Comparison of ENCODE assay signal across 20 cellular contexts in the genomic region with DNA sequence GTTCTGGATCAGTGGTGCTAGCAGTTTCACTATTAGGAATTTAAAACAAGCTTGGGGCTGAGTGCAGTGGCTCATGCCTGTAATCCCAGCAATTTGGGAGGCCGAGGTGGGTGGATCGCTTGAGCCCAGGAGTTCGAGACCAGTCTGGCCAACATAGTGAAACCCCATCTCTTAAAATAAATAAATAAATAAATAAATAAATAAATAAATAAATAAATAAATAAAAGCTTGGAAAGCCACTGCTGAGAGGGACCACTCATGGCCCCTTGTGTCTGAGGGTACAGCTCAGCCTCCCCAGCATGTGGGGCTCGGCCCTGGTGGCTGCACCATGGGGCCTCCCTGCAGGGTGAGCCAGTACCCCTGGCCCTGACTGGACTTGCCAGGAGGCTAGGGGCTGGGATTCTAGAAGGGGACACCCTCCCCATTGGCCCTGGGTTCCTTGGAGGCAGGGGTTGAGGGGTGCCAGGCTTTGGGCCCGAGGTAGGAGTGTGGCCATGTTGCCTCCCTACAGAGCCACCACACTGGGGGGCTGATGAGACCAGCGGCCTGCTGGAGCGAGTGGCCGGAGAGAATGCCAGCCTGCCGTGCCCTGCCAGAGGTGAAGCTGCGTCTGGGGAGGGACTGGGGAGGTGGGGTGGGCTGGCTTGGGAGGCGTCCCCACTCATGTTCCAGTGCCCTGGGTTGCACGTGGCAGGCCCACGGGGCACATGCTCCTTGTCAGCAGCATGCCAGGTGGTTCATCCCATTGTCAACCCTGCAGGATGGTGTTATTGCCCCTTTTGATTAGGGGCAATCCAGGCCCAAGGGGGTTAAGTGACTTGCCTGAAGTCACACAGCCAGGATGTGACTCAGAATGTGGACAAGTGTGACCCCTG.
DNase-seq lines count a peak whose midpoint lies in the region; ATAC-seq, FAIRE-seq and TF ChIP-seq lines count a peak whose summit lies in the region.
"Had no signal": no experiment of that assay in that cellular context is flagged by ENCODE, and none has a peak within 500 bp of the region (broad histone marks: within the 10 kb centered on the region; RNA-seq: fewer than 3 reads in every experiment).

No MANE protein-coding gene starts in this region.

- no peak for FAIRE-seq in H1 (lab: Jason Lieb, UNC)
- FAIRE-seq: A204.1, H54, HTR-8/SVneo had no signal

- H3K79me1 ChIP-seq in H1 (ENCODE audit: low read depth, low read length), result peaks cover 10% of the 10 kb centered on the region

- 0 out of 2 replicates have a peak overlapping the region, but pooled peaks have one; percentile 50 for H2BK12ac ChIP-seq in H1 (ENCODE audit: low read depth, low read length)

- no peak for TF ChIP-seq RAD21 in H1 (IDR thresholded peaks at IDR 0.05 in 1 of 2, conservative IDR thresholded peaks at IDR 0.05 in 1 of 2; ENCODE audit: low read depth in 2 of 2, low read length in 2 of 2)

- no peak overlapping the region for H3K56ac ChIP-seq in H1 (replicated peaks; ENCODE audit: insufficient read length, low read depth, low read length)

- no peak overlapping the region for H3K23ac ChIP-seq in H1 (ENCODE audit: insufficient read length)

- 91% methylated on average over 11 of the region's 13 CpGs; no CpG with 5 or more reads in 1 of the 2 experiments for WGBS in H1 (ENCODE audit: extremely low coverage in 1 of 2, insufficient coverage in 1 of 2, insufficient read length in 1 of 2, insufficient replicate concordance in 2 of 2, low coverage in 1 of 2, low lambda C conversion rate in 2 of 2, missing lambda C conversion rate in 1 of 2), 2 experiments
- 85 to 87% methylated on average over 7 to 12 of the region's 13 CpGs for WGBS in body of pancreas, 2 donors

- no peak overlapping the region for H2BK5ac ChIP-seq in H1 (ENCODE audit: low read depth, low read length)

- H3K4me3 ChIP-seq in BLaER1 treated with 17β-estradiol and CSF1 and Interleukin-3, amounts not matched to agents 10 nM and 100 nM, result no peak overlapping the region
- H3K4me3 ChIP-seq in HEK293 (ENCODE audit: low read depth, low read length) (no peak overlapping the region), H1 (ENCODE audit: extremely low read depth in 1 of 4, insufficient read depth in 2 of 4, low read depth in 3 of 4, low read length in 4 of 4) (no peak overlapping the region), rectal smooth muscle tissue (ENCODE audit: low read length) (no peak overlapping the region), GM23338 (no peak overlapping the region), body of pancreas (no peak overlapping the region)

- no peak overlapping the region for H4K5ac ChIP-seq in H1 (ENCODE audit: insufficient read length, low read depth, low read length)

- CTCF ChIA-PET in HEK293 (lab: Yijun Ruan, JAX) (interaction anchor here (0.6 to 4.3 kb wide), 16 partner anchors 10 to 270 kb away, joined by 3 to 80 read pairs (median 4); no protein-coding TSS in a partner anchor), H1 (lab: Charles Lee; ENCODE audit: partially characterized antibody) (interaction anchor here (1.0 to 6.1 kb wide), 15 partner anchors 10 to 234 kb away, joined by 3 to 63 read pairs (median 6); no protein-coding TSS in a partner anchor)

- H3K27ac ChIP-seq in BLaER1 treated with 17β-estradiol and CSF1 and Interleukin-3, amounts not matched to agents 10 nM and 100 nM, result no peak overlapping the region
- H3K27ac ChIP-seq in HEK293 (ENCODE audit: extremely low read depth, low read depth, low read length) (no peak overlapping the region), H1 (ENCODE audit: low read depth, low read length) (no peak overlapping the region), rectal smooth muscle tissue (ENCODE audit: low read depth, low read length) (peak overlapping the region; percentile 26), GM23338 (ENCODE audit: low read depth) (no peak overlapping the region), body of pancreas (no peak overlapping the region)

- H3K9me3 ChIP-seq in BLaER1 treated with 17β-estradiol and CSF1 and Interleukin-3, amounts not matched to agents 10 nM and 100 nM (replicated peaks in 1 of 11), result no peaks in the 10 kb centered on the region
- H3K9me3 ChIP-seq in HEK293 (ENCODE audit: control insufficient read depth, insufficient read depth, low read depth, low read length), result no peaks in the 10 kb centered on the region
- H3K9me3 ChIP-seq in H1 (ENCODE audit: insufficient read depth in 2 of 2, low read depth in 1 of 2, low read length in 1 of 2), result no peaks in the 10 kb centered on the region
- no peaks in the 10 kb centered on the region for H3K9me3 ChIP-seq in body of pancreas

- H4K20me1 ChIP-seq in BLaER1 treated with 17β-estradiol and CSF1 and Interleukin-3, amounts not matched to agents 10 nM and 100 nM, result peaks cover 0 to 4% (median 0%) of the 10 kb centered on the region in 11 experiments; a peak in 3 of 22 replicates
- H4K20me1 ChIP-seq in H1 (replicated peaks in 1 of 2; ENCODE audit: control insufficient read depth in 1 of 2, insufficient read depth in 2 of 2, low read length in 2 of 2), result peaks cover 0 to 17% of the 10 kb centered on the region in 2 experiments
- no peaks in the 10 kb centered on the region for H4K20me1 ChIP-seq in GM23338 (replicated peaks; ENCODE audit: insufficient read depth)

- DNase-seq in H1 (ENCODE audit: low read depth in 1 of 2, low spot score in 2 of 2) (no peak), GM23338 (ENCODE audit: low spot score) (no peak), body of pancreas (no peak), NCI-H446 (lab: John Stamatoyannopoulos, UW) (no peak), NCI-H1105 treated with DMSO at 0.1 percent for 48 hours (lab: John Stamatoyannopoulos, UW) (no peak)
- DNase-seq: AML-193; Calu3; CD4-positive, alpha-beta memory T cell; DMS79 treated with DMSO at 0.1 percent for 48 hours; GF-D8; KBM-7 had no signal

- TF ChIP-seq CTCF in HEK293 (tag by site-specific recombination; IDR thresholded peaks at IDR 0.05) (no peak), H1 (IDR thresholded peaks at IDR 0.05; ENCODE audit: control extremely low read depth in 1 of 3, insufficient read depth in 1 of 3, low read depth in 1 of 3, low read length in 3 of 3) (no peak), GM23338 (conservative IDR thresholded peaks at IDR 0.05; ENCODE audit: low read depth in 2 of 2) (no peak), body of pancreas (IDR thresholded peaks at IDR 0.05) (no peak)

- no peak overlapping the region for H3K18ac ChIP-seq in H1 (ENCODE audit: extremely low read depth, low read length)

- H3K23me2 ChIP-seq in H1 (ENCODE audit: low read depth, low read length), result peaks cover 15% of the 10 kb centered on the region

- peaks cover 5 to 31% (median 22%) of the 10 kb centered on the region in 10 experiments; a peak in 18 of 20 replicates for H3K4me1 ChIP-seq in BLaER1 treated with 17β-estradiol and CSF1 and Interleukin-3, amounts not matched to agents 10 nM and 100 nM
- no peaks in the 10 kb centered on the region for H3K4me1 ChIP-seq in HEK293 (ENCODE audit: control insufficient read depth, insufficient read depth, low read length)
- H3K4me1 ChIP-seq in H1 (replicated peaks in 1 of 4; ENCODE audit: control insufficient read depth in 3 of 4, insufficient read depth in 4 of 4, low read length in 3 of 4), result peaks cover 0 to 12% (median 6%) of the 10 kb centered on the region in 4 experiments; a peak in 4 of 7 replicates
- H3K4me1 ChIP-seq in rectal smooth muscle tissue (ENCODE audit: control insufficient read depth, insufficient read depth, low read length), result no peaks in the 10 kb centered on the region
- no peaks in the 10 kb centered on the region for H3K4me1 ChIP-seq in GM23338 (ENCODE audit: insufficient read depth)
- H3K4me1 ChIP-seq in body of pancreas, result no peaks in the 10 kb centered on the region

- no peaks in the 10 kb centered on the region for H3K9me2 ChIP-seq in GM23338 (ENCODE audit: insufficient read depth)

- TF ChIP-seq EP300 in H1 (IDR thresholded peaks at IDR 0.05; ENCODE audit: borderline replicate concordance in 1 of 2, low read depth in 2 of 2, low read length in 2 of 2), result no peak

- H3K4me1 Mint-ChIP-seq in GM23338, result peaks cover 5% of the 10 kb centered on the region; the same call in 1 of the 3 replicates
- H3K4me1 Mint-ChIP-seq: CD14-positive monocyte, IgD-negative memory B cell had no signal

- H3F3A ChIP-seq in GM23338 (replicated peaks; ENCODE audit: low read depth), result peaks cover 10% of the 10 kb centered on the region; the same call in 1 of the 2 replicates

- no peaks in the 10 kb centered on the region for H3K36me3 Mint-ChIP-seq in GM23338 (ENCODE audit: low read depth)
- H3K36me3 Mint-ChIP-seq: CD14-positive monocyte; CD4-positive, alpha-beta memory T cell; IgD-negative memory B cell had no signal

- H3K36me3 ChIP-seq in BLaER1 treated with 17β-estradiol and CSF1 and Interleukin-3, amounts not matched to agents 10 nM and 100 nM, result no peaks in the 10 kb centered on the region
- H3K36me3 ChIP-seq in HEK293 (ENCODE audit: control insufficient read depth in 2 of 2, insufficient read depth in 1 of 2, low read length in 2 of 2) (no peaks in the 10 kb centered on the region), H1 (ENCODE audit: control insufficient read depth in 2 of 4, insufficient read depth in 4 of 4, low read length in 3 of 4) (no peaks in the 10 kb centered on the region; a peak in 1 of 8 replicates), rectal smooth muscle tissue (ENCODE audit: control insufficient read depth, insufficient read depth, low read length) (no peaks in the 10 kb centered on the region), GM23338 (ENCODE audit: insufficient read depth) (no peaks in the 10 kb centered on the region), body of pancreas (replicated peaks in 1 of 2; ENCODE audit: insufficient read depth in 1 of 2, low read depth in 2 of 2) (no peaks in the 10 kb centered on the region)

- no peak overlapping the region for H3K14ac ChIP-seq in H1 (ENCODE audit: insufficient read length)

- ATAC-seq in GM23338 (no peak), body of pancreas (no peak)
- ATAC-seq: HCT116 had no signal

- peaks cover 2% of the 10 kb centered on the region for H3K27me3 Mint-ChIP-seq in GM23338 (ENCODE audit: insufficient read depth, low read depth, poor library complexity)
- H3K27me3 Mint-ChIP-seq: CD4-positive, alpha-beta memory T cell; IgD-negative memory B cell had no signal

- no peak overlapping the region for H2AK5ac ChIP-seq in H1 (ENCODE audit: low read depth, low read length)

- no peak overlapping the region for H2BK15ac ChIP-seq in H1 (ENCODE audit: low read length)

- H4K91ac ChIP-seq in H1 (replicated peaks; ENCODE audit: insufficient read length, low read length), result no peak overlapping the region

- no peak for TF ChIP-seq POLR2A in H1 (IDR thresholded peaks at IDR 0.05; ENCODE audit: control extremely low read depth in 1 of 2, low read depth in 2 of 2, low read length in 2 of 2)
- no peak for TF ChIP-seq POLR2A in body of pancreas (IDR thresholded peaks at IDR 0.05)

- no peak overlapping the region for H3K4ac ChIP-seq in H1 (replicated peaks; ENCODE audit: insufficient read length, low read depth, low read length)

- H3K27me3 ChIP-seq in BLaER1 treated with 17β-estradiol and CSF1 and Interleukin-3, amounts not matched to agents 10 nM and 100 nM, result no peaks in the 10 kb centered on the region; a peak in 1 of 22 replicates
- no peaks in the 10 kb centered on the region for H3K27me3 ChIP-seq in H1 (replicated peaks in 1 of 4; ENCODE audit: control insufficient read depth in 3 of 4, extremely low read depth in 1 of 4, insufficient read depth in 3 of 4, low read length in 3 of 4)
- no peaks in the 10 kb centered on the region for H3K27me3 ChIP-seq in rectal smooth muscle tissue (ENCODE audit: control insufficient read depth, insufficient read depth, low read length)
- H3K27me3 ChIP-seq in GM23338 (ENCODE audit: insufficient read depth), result no peaks in the 10 kb centered on the region
- no peaks in the 10 kb centered on the region for H3K27me3 ChIP-seq in body of pancreas

- H4K8ac ChIP-seq in H1 (ENCODE audit: extremely low read depth, insufficient read depth, low read length), result peak overlapping the region; percentile 18; the same call in 1 of the 2 replicates

- H2BK20ac ChIP-seq in H1 (ENCODE audit: low read length), result no peak overlapping the region

- no peak overlapping the region for H2BK120ac ChIP-seq in H1 (replicated peaks; ENCODE audit: low read depth, low read length)

- H2AFZ ChIP-seq in H1 (ENCODE audit: low read length) (no peak overlapping the region), GM23338 (no peak overlapping the region)

- intact Hi-C loops in body of pancreas (cut with DNase I), result no loop called here

- peak overlapping the region in 7 of 11 experiments; percentile 3 to 56 (median 26); a peak in 8 of 22 replicates for H3K4me2 ChIP-seq in BLaER1 treated with 17β-estradiol and CSF1 and Interleukin-3, amounts not matched to agents 10 nM and 100 nM
- H3K4me2 ChIP-seq in H1 (ENCODE audit: insufficient read depth in 1 of 2, low read depth in 2 of 2, low read length in 2 of 2), result no peak overlapping the region
- H3K4me2 ChIP-seq in GM23338, result no peak overlapping the region

- POLR2A ChIA-PET in HEK293 (lab: Yijun Ruan, JAX) (no interaction called here), H1 (lab: Charles Lee; ENCODE audit: partially characterized antibody) (interaction anchor here (1.2 kb wide), 1 partner anchor 10 kb away, joined by 4 read pairs; no protein-coding TSS in a partner anchor)

- H3K9me3 Mint-ChIP-seq in GM23338, result no peaks in the 10 kb centered on the region
- H3K9me3 Mint-ChIP-seq: CD14-positive monocyte; CD4-positive, alpha-beta memory T cell; IgD-negative memory B cell had no signal

- H3K27ac Mint-ChIP-seq in GM23338, result no peak overlapping the region
- H3K27ac Mint-ChIP-seq: CD14-positive monocyte, IgD-negative memory B cell had no signal

- H3K9ac ChIP-seq in BLaER1 treated with 17β-estradiol and CSF1 and Interleukin-3, amounts not matched to agents 10 nM and 100 nM, result peak overlapping the region in 2 of 11 experiments; percentile 9 to 48; a peak in 1 of 22 replicates
- H3K9ac ChIP-seq in H1 (replicated peaks in 1 of 4; ENCODE audit: extremely low read depth in 1 of 4, low read depth in 3 of 4, low read length in 3 of 4) (no peak overlapping the region), rectal smooth muscle tissue (ENCODE audit: low read length) (no peak overlapping the region)

- 0 out of 4 replicates have a peak, but pooled peaks cover 0 to 3% of the 10 kb centered on the region in 2 experiments for H3K79me2 ChIP-seq in H1 (ENCODE audit: control insufficient read depth in 1 of 2, insufficient read depth in 2 of 2, low read length in 2 of 2)
- no peaks in the 10 kb centered on the region for H3K79me2 ChIP-seq in GM23338 (replicated peaks; ENCODE audit: insufficient read depth)

- no peak overlapping the region for H3K4me3 Mint-ChIP-seq in GM23338
- H3K4me3 Mint-ChIP-seq: CD14-positive monocyte; CD4-positive, alpha-beta memory T cell; IgD-negative memory B cell had no signal

Comparison
In these comparisons a context has a peak if more than half of its experiments do, and no peak if none do; other contexts are left out.
1. H3K4me2 ChIP-seq: peak in BLaER1 treated with 17β-estradiol and CSF1 and Interleukin-3, amounts not matched to agents 10 nM and 100 nM (7 of 11); none in H1 (0 of 2) and GM23338 (single experiment).